In genomic region chr2:108171652-108172051, GRCh38 we compare ENCODE assay signal across 19 cellular contexts.
DNase-seq lines count a peak whose midpoint lies in the region; ATAC-seq and TF ChIP-seq lines count a peak whose summit lies in the region.
"Had no signal": no experiment of that assay in that cellular context is flagged by ENCODE, and none has a peak within 500 bp of the region (broad histone marks: within the 10 kb centered on the region; RNA-seq: fewer than 3 reads in every experiment).

No MANE protein-coding gene starts in this region.

- no peaks in the 10 kb centered on the region for H3K9me3 ChIP-seq in upper lobe of right lung

- TF ChIP-seq CTCF in epithelial cell of esophagus (IDR thresholded peaks at IDR 0.05; ENCODE audit: insufficient read depth, low read depth, low read length, missing control alignments) (no peak), upper lobe of right lung (IDR thresholded peaks at IDR 0.05) (no peak)

- H3K27me3 Mint-ChIP-seq in stimulated activated naive CD8-positive, alpha-beta T cell treated with anti-CD3 and anti-CD28 coated beads, Interleukin-15, amount 100 ng/mL, for 72 hours, result peaks cover 10% of the 10 kb centered on the region

- H3K36me3 ChIP-seq in upper lobe of right lung, result no peaks in the 10 kb centered on the region

- no peaks in the 10 kb centered on the region for H3K9me3 Mint-ChIP-seq in stimulated activated naive CD8-positive, alpha-beta T cell treated with anti-CD3 and anti-CD28 coated beads, Interleukin-15, amount 100 ng/mL, for 72 hours
- H3K9me3 Mint-ChIP-seq: HFFc6 had no signal

- intact Hi-C loops in upper lobe of right lung (cut with DNase I), result no loop called here

- H3K27me3 ChIP-seq in upper lobe of right lung, result no peaks in the 10 kb centered on the region

- DNase-seq in HT1080 (ENCODE audit: low read depth), result peak; percentile 18
- peak; percentile 36 for DNase-seq in MV-4-11 (lab: John Stamatoyannopoulos, UW)
- DNase-seq in epithelial cell of esophagus (ENCODE audit: low read depth), result peak; percentile 60
- DNase-seq in upper lobe of right lung, result no peak
- no peak for DNase-seq in stimulated activated naive CD8-positive, alpha-beta T cell treated with anti-CD3 and anti-CD28 coated beads, Interleukin-15, amount 100 ng/mL, for 72 hours
- DNase-seq in NCI-H510A treated with DMSO at 0.1 percent for 48 hours (lab: John Stamatoyannopoulos, UW), result no peak
- DNase-seq: AML-193, DMS79 treated with DMSO at 0.1 percent for 48 hours, HFFc6, IMR-90, MM.1S, NCI-H1417, NCI-H187, NCI-H226, NCI-H524 treated with DMSO at 0.1 percent for 48 hours, PC-9 had no signal

- H3K4me3 ChIP-seq in epithelial cell of esophagus (ENCODE audit: low read length), result no peak overlapping the region
- H3K4me3 ChIP-seq in upper lobe of right lung, result no peak overlapping the region
- H3K4me3 ChIP-seq: PC-9 had no signal

- peak; percentile 39 for ATAC-seq in upper lobe of right lung
- ATAC-seq in stimulated activated naive CD8-positive, alpha-beta T cell treated with anti-CD3 and anti-CD28 coated beads, Interleukin-15, amount 100 ng/mL, for 72 hours, result no peak
- no peak for ATAC-seq in HG03025 (IDR thresholded peaks at IDR 0.05; ENCODE audit: low FRiP score, unreplicated experiment)

- no peak overlapping the region for H3K27ac Mint-ChIP-seq in stimulated activated naive CD8-positive, alpha-beta T cell treated with anti-CD3 and anti-CD28 coated beads, Interleukin-15, amount 100 ng/mL, for 72 hours
- H3K27ac Mint-ChIP-seq: HFFc6 had no signal

- H3K4me1 ChIP-seq in upper lobe of right lung, result no peaks in the 10 kb centered on the region

- H3K27ac ChIP-seq in upper lobe of right lung, result no peak overlapping the region
- H3K27ac ChIP-seq: C4-2B, PC-9, RWPE1 had no signal

- H3K4me1 Mint-ChIP-seq in stimulated activated naive CD8-positive, alpha-beta T cell treated with anti-CD3 and anti-CD28 coated beads, Interleukin-15, amount 100 ng/mL, for 72 hours, result no peaks in the 10 kb centered on the region

- no peak overlapping the region for H3K4me3 Mint-ChIP-seq in stimulated activated naive CD8-positive, alpha-beta T cell treated with anti-CD3 and anti-CD28 coated beads, Interleukin-15, amount 100 ng/mL, for 72 hours
- H3K4me3 Mint-ChIP-seq: HFFc6 had no signal

Comparison
In these comparisons a context has a peak if more than half of its experiments do, and no peak if none do; other contexts are left out.
1. DNase-seq: peak in HT1080 (single experiment), MV-4-11 (single experiment) and epithelial cell of esophagus (single experiment); none in upper lobe of right lung (single experiment), stimulated activated naive CD8-positive, alpha-beta T cell treated with anti-CD3 and anti-CD28 coated beads, Interleukin-15, amount 100 ng/mL, for 72 hours (0 of 2) and NCI-H510A treated with DMSO at 0.1 percent for 48 hours (single experiment).